Comparison of ENCODE assay signal across 18 cellular contexts in genomic region chr3:146507331-146508120, GRCh38. TPM values are rescaled to one million over a fixed set of nuclear protein-coding genes. Genes with fewer than 3 reads are reported as not detected.
DNase-seq lines count a peak whose midpoint lies in the region; ATAC-seq, FAIRE-seq and TF ChIP-seq lines count a peak whose summit lies in the region.
"Had no signal": no experiment of that assay in that cellular context is flagged by ENCODE, and none has a peak within 500 bp of the region (broad histone marks: within the 10 kb centered on the region; RNA-seq: fewer than 3 reads in every experiment).

No MANE protein-coding gene starts in this region.

- H3K36me3 Mint-ChIP-seq in astrocyte (ENCODE audit: low read depth, unreplicated experiment) = no peaks in the 10 kb centered on the region

- peak overlapping the region; percentile 6; the same call in 1 of the 2 replicates for H3K27ac ChIP-seq in HL-60 (replicated peaks)
- peak overlapping the region; percentile 86 for H3K27ac ChIP-seq in astrocyte (ENCODE audit: low read depth, low read length)
- H3K27ac ChIP-seq in spleen = peak overlapping the region in 7 of 8 donors; percentile 53 to 70 (median 60)

- CTCF ChIA-PET in HEK293T (lab: Yijun Ruan, JAX) = no interaction called here

- no peak overlapping the region for H2AFZ ChIP-seq in astrocyte (ENCODE audit: low read depth, low read length)

- H3K36me3 ChIP-seq in astrocyte (ENCODE audit: insufficient read depth, low read length) (no peaks in the 10 kb centered on the region), spleen (peaks cover 0 to 19% (median 0%) of the 10 kb centered on the region in 6 donors)

- H3K4me1 Mint-ChIP-seq in astrocyte (ENCODE audit: low read depth, unreplicated experiment) = peaks cover 62% of the 10 kb centered on the region

- WGBS in spleen, 5 donors = 83 to 93% (median 89%) methylated on average over 1 of the region's 1 CpG

- H3K4me3 ChIP-seq in HL-60 (replicated peaks; ENCODE audit: insufficient read depth, low read length) = no peak overlapping the region
- H3K4me3 ChIP-seq in astrocyte (ENCODE audit: insufficient read depth, low read depth, low read length) = no peak overlapping the region
- no peak overlapping the region for H3K4me3 ChIP-seq in spleen

- no peaks in the 10 kb centered on the region for H3K79me2 ChIP-seq in astrocyte (ENCODE audit: insufficient read depth, low read length)

- TF ChIP-seq CTCF in HL-60 (IDR thresholded peaks at IDR 0.05; ENCODE audit: insufficient read depth, low read length) = no peak
- no peak for TF ChIP-seq CTCF in astrocyte (IDR thresholded peaks at IDR 0.05; ENCODE audit: insufficient read depth, low read depth, low read length)
- TF ChIP-seq CTCF in spleen (IDR thresholded peaks at IDR 0.05 in 8 of 11, conservative IDR thresholded peaks at IDR 0.05 in 3 of 11) = no peak

- FAIRE-seq in astrocyte (lab: Jason Lieb, UNC) = no peak

- peak overlapping the region; percentile 99 for H3K27ac Mint-ChIP-seq in astrocyte (ENCODE audit: unreplicated experiment)
- H3K27ac Mint-ChIP-seq: activated CD8-positive, alpha-beta T cell treated with anti-CD3 and anti-CD28 coated beads for 36 hours; CD4-positive, alpha-beta T cell had no signal

- intact Hi-C loops in spleen (cut with DNase I; ENCODE audit: low total_unique reads) = no loop called here

- ATAC-seq in HG03469 (IDR thresholded peaks at IDR 0.05; ENCODE audit: unreplicated experiment) = no peak
- ATAC-seq: activated CD8-positive, alpha-beta T cell treated with anti-CD3 and anti-CD28 coated beads for 36 hours had no signal

- no peak overlapping the region for H3K4me2 ChIP-seq in astrocyte (ENCODE audit: low read length)

- DNase-seq in HL-60 (ENCODE audit: low read depth in 1 of 2, low spot score in 1 of 2) = no peak
- DNase-seq in astrocyte (ENCODE audit: low read depth) = no peak
- peak; percentile 63 for DNase-seq in islet precursor cell
- DNase-seq in spleen = no peak
- DNase-seq in NCI-H1092 treated with DMSO at 0.1 percent for 48 hours (lab: John Stamatoyannopoulos, UW) = no peak
- DNase-seq in activated naive CD4-positive, alpha-beta T cell treated with anti-CD3 and anti-CD28 coated beads, Interleukin-2, amount 50 U/mL, for 16 hours = no peak
- no peak for DNase-seq in HEK293T (ENCODE audit: extremely low spot score)
- DNase-seq: activated CD8-positive, alpha-beta T cell treated with anti-CD3 and anti-CD28 coated beads for 36 hours; activated naive CD4-positive, alpha-beta T cell; CD4-positive, alpha-beta T cell; NCI-H1436 treated with DMSO at 0.1 percent for 48 hours; NCI-H510A treated with DMSO at 0.1 percent for 48 hours; stimulated activated CD4-positive, alpha-beta T cell treated with anti-CD3 and anti-CD28 coated beads, Interleukin-4, amount 100 ng/mL, for 4 hours; stimulated activated naive CD4-positive, alpha-beta T cell; T1000 had no signal

- H3K27me3 ChIP-seq in HL-60 (ENCODE audit: insufficient read depth, poor library complexity, severe bottlenecking) (no peaks in the 10 kb centered on the region), astrocyte (ENCODE audit: insufficient read depth, low read length) (no peaks in the 10 kb centered on the region), spleen (replicated peaks in 1 of 7) (no peaks in the 10 kb centered on the region)

- no peaks in the 10 kb centered on the region for H3K9me3 Mint-ChIP-seq in astrocyte (ENCODE audit: unreplicated experiment)
- H3K9me3 Mint-ChIP-seq: CD4-positive, alpha-beta T cell had no signal

- H3K4me1 ChIP-seq in astrocyte (ENCODE audit: insufficient read depth, low read length) (peaks cover 34% of the 10 kb centered on the region), spleen (peaks cover 0 to 26% (median 9%) of the 10 kb centered on the region in 6 donors)

- H3K9me3 ChIP-seq in astrocyte (ENCODE audit: insufficient read depth, low read depth, low read length) (no peaks in the 10 kb centered on the region), spleen (no peaks in the 10 kb centered on the region)

- peak overlapping the region; percentile 42 for H3K4me3 Mint-ChIP-seq in astrocyte (ENCODE audit: unreplicated experiment)
- H3K4me3 Mint-ChIP-seq: activated CD8-positive, alpha-beta T cell treated with anti-CD3 and anti-CD28 coated beads for 36 hours; CD4-positive, alpha-beta T cell had no signal

- POLR2A ChIA-PET in HEK293T (lab: Yijun Ruan, JAX) = no interaction called here

- TF ChIP-seq POLR2A in spleen (IDR thresholded peaks at IDR 0.05) = no peak

- no peaks in the 10 kb centered on the region for H4K20me1 ChIP-seq in astrocyte (ENCODE audit: insufficient read depth, low read length)

- peak overlapping the region; percentile 25 for H3K9ac ChIP-seq in astrocyte (ENCODE audit: low read length)

- H3K27me3 Mint-ChIP-seq in astrocyte (ENCODE audit: low read depth, unreplicated experiment) = no peaks in the 10 kb centered on the region
- H3K27me3 Mint-ChIP-seq: activated CD8-positive, alpha-beta T cell treated with anti-CD3 and anti-CD28 coated beads for 36 hours; CD4-positive, alpha-beta T cell had no signal

TF ChIP-seq in HEK293T, 16 proteins besides CTCF, POLR2A, EP300 and RAD21:
- TF ChIP-seq BHLHE40 (IDR thresholded peaks at IDR 0.05; ENCODE audit: borderline replicate concordance) (no peak), CTBP1 (IDR thresholded peaks at IDR 0.05; ENCODE audit: borderline replicate concordance) (no peak), SP1 (IDR thresholded peaks at IDR 0.05) (no peak), PKNOX1 (IDR thresholded peaks at IDR 0.05) (no peak), NFRKB (IDR thresholded peaks at IDR 0.05) (no peak), LEF1 (IDR thresholded peaks at IDR 0.05; ENCODE audit: borderline replicate concordance) (no peak)
TF ChIP-seq in HEK293T: peak in this region for 0.

RNA-seq across cellular contexts. Expression of gene PLSCR1, which starts 36.9 kb away (rescaled TPM):
- total RNA-seq in astrocyte (178 and 217 TPM in 2 replicates), spleen (100 to 1,000 TPM; 160 to 267 (median 203) TPM)
- polyA plus RNA-seq in spleen = 10 to 100 TPM; 42.4 to 51.3 (median 43.8) TPM

RNA-seq across cellular contexts. Expression of gene PLSCR2, which starts 38.2 kb away (rescaled TPM):
- total RNA-seq in astrocyte = not detected in 2 replicates
- total RNA-seq in spleen = under 1 TPM in 1 of 7 donors, not detected in 6; 0.66 TPM
- not detected for polyA plus RNA-seq in spleen
- total RNA-seq: activated CD8-positive, alpha-beta T cell treated with anti-CD3 and anti-CD28 coated beads for 36 hours; CD4-positive, alpha-beta T cell; mononuclear cell; pulmonary artery endothelial cell had no signal

Comparison
In these comparisons a context has a peak if more than half of its experiments do, and no peak if none do; other contexts are left out.
1. H3K27ac ChIP-seq: peak in every context shown above with its lines; median percentile 86 in astrocyte; 60 in spleen; 6 in HL-60.